In the genomic region with DNA sequence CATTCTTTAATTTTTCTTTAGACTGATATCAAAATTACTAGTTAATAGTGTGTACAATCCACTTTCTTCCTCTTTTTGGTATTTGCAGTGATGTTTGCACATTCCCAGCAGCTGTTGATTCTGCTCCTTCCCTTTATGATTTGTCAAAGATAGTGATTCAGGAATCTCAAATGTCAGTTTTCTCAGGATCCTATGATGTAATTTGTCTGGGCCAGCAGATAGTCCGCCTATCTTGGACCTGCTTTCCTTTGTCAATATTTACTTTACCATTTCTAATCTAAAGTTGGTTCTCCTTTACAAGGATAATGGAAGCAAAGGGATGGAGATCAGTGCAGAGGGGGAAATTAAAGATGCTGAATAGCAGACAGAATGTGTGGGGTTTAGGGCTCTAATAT, we compare ENCODE assay signal across 1 cellular context.
A peak's percentile ranks its signal among the peaks of the same experiment; 100 is the strongest.
TF ChIP-seq lines count a peak whose summit lies in the region.

No MANE protein-coding gene starts in this region.

TF ChIP-seq in K562, 482 proteins besides CTCF, POLR2A, EP300 and RAD21 (continued from another document):
- TF ChIP-seq E2F8 (IDR thresholded peaks at IDR 0.05; ENCODE audit: low read depth, partially characterized antibody): no peak
- TF ChIP-seq JUND (IDR thresholded peaks at IDR 0.05; ENCODE audit: borderline replicate concordance, low read depth, low read length): peak; percentile 58; the same call in 1 of the 2 replicates
- peak; percentile 70; the same call in 2 of the 3 replicates for TF ChIP-seq JUND (tag; IDR thresholded peaks at IDR 0.05; ENCODE audit: borderline replicate concordance, low read depth, low read length)
- TF ChIP-seq, protein P1, sequence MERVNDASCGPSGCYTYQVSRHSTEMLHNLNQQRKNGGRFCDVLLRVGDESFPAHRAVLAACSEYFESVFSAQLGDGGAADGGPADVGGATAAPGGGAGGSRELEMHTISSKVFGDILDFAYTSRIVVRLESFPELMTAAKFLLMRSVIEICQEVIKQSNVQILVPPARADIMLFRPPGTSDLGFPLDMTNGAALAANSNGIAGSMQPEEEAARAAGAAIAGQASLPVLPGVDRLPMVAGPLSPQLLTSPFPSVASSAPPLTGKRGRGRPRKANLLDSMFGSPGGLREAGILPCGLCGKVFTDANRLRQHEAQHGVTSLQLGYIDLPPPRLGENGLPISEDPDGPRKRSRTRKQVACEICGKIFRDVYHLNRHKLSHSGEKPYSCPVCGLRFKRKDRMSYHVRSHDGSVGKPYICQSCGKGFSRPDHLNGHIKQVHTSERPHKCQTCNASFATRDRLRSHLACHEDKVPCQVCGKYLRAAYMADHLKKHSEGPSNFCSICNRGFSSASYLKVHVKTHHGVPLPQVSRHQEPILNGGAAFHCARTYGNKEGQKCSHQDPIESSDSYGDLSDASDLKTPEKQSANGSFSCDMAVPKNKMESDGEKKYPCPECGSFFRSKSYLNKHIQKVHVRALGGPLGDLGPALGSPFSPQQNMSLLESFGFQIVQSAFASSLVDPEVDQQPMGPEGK (CRISPR knock-in tag; IDR thresholded peaks at IDR 0.05; ENCODE audit: borderline replicate concordance): no peak
- TF ChIP-seq SIRT6 (IDR thresholded peaks at IDR 0.05; ENCODE audit: low read depth, low read length): no peak
- no peak for TF ChIP-seq TBL1XR1 (IDR thresholded peaks at IDR 0.05; ENCODE audit: low read length in 2 of 2)
- no peak for TF ChIP-seq RBM14 (IDR thresholded peaks at IDR 0.05; ENCODE audit: borderline replicate concordance, insufficient read depth, low read depth, low read length)
- no peak for TF ChIP-seq ZFP1 (CRISPR knock-in tag; IDR thresholded peaks at IDR 0.05)
- no peak for TF ChIP-seq SAFB2 (IDR thresholded peaks at IDR 0.05; ENCODE audit: borderline replicate concordance, low read depth, low read length, severe bottlenecking)
- no peak for TF ChIP-seq JUN (IDR thresholded peaks at IDR 0.05; ENCODE audit: borderline replicate concordance, low read depth, low read length)
- TF ChIP-seq JUN (CRISPR knock-in tag; IDR thresholded peaks at IDR 0.05; ENCODE audit: borderline replicate concordance): no peak
- no peak for TF ChIP-seq ZNF644 (tag; IDR thresholded peaks at IDR 0.05; ENCODE audit: low read depth)
- no peak for TF ChIP-seq STAG1 (CRISPR knock-in tag; IDR thresholded peaks at IDR 0.05; ENCODE audit: borderline replicate concordance)
- TF ChIP-seq MEIS2 (IDR thresholded peaks at IDR 0.05; ENCODE audit: partially characterized antibody): peak; percentile 7
- TF ChIP-seq CBFA2T3 (IDR thresholded peaks at IDR 0.05): peak; percentile 44; the same call in 1 of the 2 replicates
- TF ChIP-seq PCBP2 (IDR thresholded peaks at IDR 0.05; ENCODE audit: low read depth, low read length, poor library complexity, severe bottlenecking): no peak
- TF ChIP-seq PTRF (tag; IDR thresholded peaks at IDR 0.05): no peak
- TF ChIP-seq, protein P2, sequence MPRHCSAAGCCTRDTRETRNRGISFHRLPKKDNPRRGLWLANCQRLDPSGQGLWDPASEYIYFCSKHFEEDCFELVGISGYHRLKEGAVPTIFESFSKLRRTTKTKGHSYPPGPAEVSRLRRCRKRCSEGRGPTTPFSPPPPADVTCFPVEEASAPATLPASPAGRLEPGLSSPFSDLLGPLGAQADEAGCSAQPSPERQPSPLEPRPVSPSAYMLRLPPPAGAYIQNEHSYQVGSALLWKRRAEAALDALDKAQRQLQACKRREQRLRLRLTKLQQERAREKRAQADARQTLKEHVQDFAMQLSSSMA (CRISPR knock-in tag; IDR thresholded peaks at IDR 0.05): no peak
- TF ChIP-seq IRF2 (CRISPR knock-in tag; IDR thresholded peaks at IDR 0.05): no peak
- no peak for TF ChIP-seq RUNX1 (IDR thresholded peaks at IDR 0.05; ENCODE audit: low read depth)
- no peak for TF ChIP-seq HDGF (IDR thresholded peaks at IDR 0.05)
- no peak for TF ChIP-seq MAZ (CRISPR knock-in tag; conservative IDR thresholded peaks at IDR 0.05 in 1 of 2, IDR thresholded peaks at IDR 0.05 in 1 of 2)
- TF ChIP-seq ARID1B (IDR thresholded peaks at IDR 0.05): peak; percentile 78
